22 cellular contexts compared by ENCODE assay signal in genomic region chr3:138511990-138512389, GRCh38.
DNase-seq lines count a peak whose midpoint lies in the region; ATAC-seq, FAIRE-seq and TF ChIP-seq lines count a peak whose summit lies in the region.
"Had no signal": no experiment of that assay in that cellular context is flagged by ENCODE, and none has a peak within 500 bp of the region (broad histone marks: within the 10 kb centered on the region; RNA-seq: fewer than 3 reads in every experiment).

No MANE protein-coding gene starts in this region.

- H3K36me3 ChIP-seq in transverse colon: peaks cover 0 to under 1% (median 0%) of the 10 kb centered on the region in 4 donors

- no peak for FAIRE-seq in frontal cortex (lab: Jason Lieb, UNC)

- H3K27ac ChIP-seq in VCaP: peak overlapping the region; percentile 46
- H3K27ac ChIP-seq in transverse colon: no peak overlapping the region
- H3K27ac ChIP-seq: HL-60 had no signal

- DNase-seq in T-helper 2 cell treated with Interferon-gamma antibody and Interleukin-4, amounts not matched to agents 5 μg/mL and 100 μg/mL, for 36 hours (ENCODE audit: low spot score): no peak
- DNase-seq in T-helper 2 cell: no peak
- DNase-seq in NOMO-1 (lab: John Stamatoyannopoulos, UW; ENCODE audit: unreplicated experiment in 2 of 2): peak; percentile 65 to 77
- no peak for DNase-seq in transverse colon
- no peak for DNase-seq in frontal cortex (ENCODE audit: low spot score in 2 of 2)
- DNase-seq in stimulated activated effector memory CD8-positive, alpha-beta T cell treated with anti-CD3 and anti-CD28 coated beads, Interleukin-12 subunit alpha, Interleukin-12 subunit beta, amount 100 ng/mL, for 72 hours (ENCODE audit: low spot score in 2 of 2): no peak
- DNase-seq: COR-L47; DMS 273 treated with DMSO at 0.1 percent for 48 hours; DND-41; H9; IMR-90; NCI-H1048; NCI-H1436; NCI-H1930; NCI-H2171 treated with DMSO at 0.1 percent for 48 hours; NCI-H446 treated with DMSO at 0.1 percent for 48 hours; NCI-H748 treated with DMSO at 0.1 percent for 48 hours; NK-92 treated with Interleukin-12 subunit alpha and Interleukin-12 subunit beta, amount 100 ng/mL, for 24 hours had no signal

- no peak for TF ChIP-seq POLR2A in transverse colon (IDR thresholded peaks at IDR 0.05)

- TF ChIP-seq EP300 in transverse colon (IDR thresholded peaks at IDR 0.05; ENCODE audit: low read depth): no peak

- H3K4me3 Mint-ChIP-seq in T-helper 2 cell treated with Interferon-gamma antibody and Interleukin-4, amounts not matched to agents 5 μg/mL and 100 μg/mL, for 36 hours: no peak overlapping the region
- no peak overlapping the region for H3K4me3 Mint-ChIP-seq in stimulated activated effector memory CD8-positive, alpha-beta T cell treated with anti-CD3 and anti-CD28 coated beads, Interleukin-12 subunit alpha, Interleukin-12 subunit beta, amount 100 ng/mL, for 72 hours
- H3K4me3 Mint-ChIP-seq: B cell, H9 had no signal

- no peaks in the 10 kb centered on the region for H3K27me3 ChIP-seq in transverse colon

- no peaks in the 10 kb centered on the region for H3K9me3 ChIP-seq in transverse colon

- intact Hi-C loops in transverse colon (cut with DNase I; ENCODE audit: low total_unique reads): no loop called here

- H3K36me3 Mint-ChIP-seq in T-helper 2 cell treated with Interferon-gamma antibody and Interleukin-4, amounts not matched to agents 5 μg/mL and 100 μg/mL, for 36 hours (ENCODE audit: low read depth): peaks cover 20% of the 10 kb centered on the region
- peaks cover 6% of the 10 kb centered on the region for H3K36me3 Mint-ChIP-seq in stimulated activated effector memory CD8-positive, alpha-beta T cell treated with anti-CD3 and anti-CD28 coated beads, Interleukin-12 subunit alpha, Interleukin-12 subunit beta, amount 100 ng/mL, for 72 hours

- no peaks in the 10 kb centered on the region for H3K27me3 Mint-ChIP-seq in T-helper 2 cell treated with Interferon-gamma antibody and Interleukin-4, amounts not matched to agents 5 μg/mL and 100 μg/mL, for 36 hours (ENCODE audit: low read depth)
- H3K27me3 Mint-ChIP-seq: B cell had no signal

- in situ Hi-C loops in transverse colon (cut with MboI; ENCODE audit: low pct_ligation_motif_present in 1 of 4, low pct_unique_long_range_greater_than_20kb in 1 of 4, low sequenced_read_pairs in 3 of 4): no loop called here

- no peaks in the 10 kb centered on the region for H3K4me1 ChIP-seq in transverse colon

- H3K27ac Mint-ChIP-seq in T-helper 2 cell treated with Interferon-gamma antibody and Interleukin-4, amounts not matched to agents 5 μg/mL and 100 μg/mL, for 36 hours: peak overlapping the region; percentile 59
- no peak overlapping the region for H3K27ac Mint-ChIP-seq in stimulated activated effector memory CD8-positive, alpha-beta T cell treated with anti-CD3 and anti-CD28 coated beads, Interleukin-12 subunit alpha, Interleukin-12 subunit beta, amount 100 ng/mL, for 72 hours
- H3K27ac Mint-ChIP-seq: B cell had no signal

- no peak for ATAC-seq in stimulated activated effector memory CD8-positive, alpha-beta T cell treated with anti-CD3 and anti-CD28 coated beads, Interleukin-12 subunit alpha, Interleukin-12 subunit beta, amount 100 ng/mL, for 72 hours
- no peak for ATAC-seq in HG02981 (IDR thresholded peaks at IDR 0.05; ENCODE audit: unreplicated experiment)

- H3K4me3 ChIP-seq in transverse colon: no peak overlapping the region

- TF ChIP-seq CTCF in VCaP (conservative IDR thresholded peaks at IDR 0.05) (no peak), transverse colon (IDR thresholded peaks at IDR 0.05) (no peak)

- H3K9me3 Mint-ChIP-seq in T-helper 2 cell treated with Interferon-gamma antibody and Interleukin-4, amounts not matched to agents 5 μg/mL and 100 μg/mL, for 36 hours: no peaks in the 10 kb centered on the region
- no peaks in the 10 kb centered on the region for H3K9me3 Mint-ChIP-seq in stimulated activated effector memory CD8-positive, alpha-beta T cell treated with anti-CD3 and anti-CD28 coated beads, Interleukin-12 subunit alpha, Interleukin-12 subunit beta, amount 100 ng/mL, for 72 hours

- peaks cover 22% of the 10 kb centered on the region for H3K4me1 Mint-ChIP-seq in T-helper 2 cell treated with Interferon-gamma antibody and Interleukin-4, amounts not matched to agents 5 μg/mL and 100 μg/mL, for 36 hours (ENCODE audit: low read depth)
- peaks cover 6% of the 10 kb centered on the region for H3K4me1 Mint-ChIP-seq in stimulated activated effector memory CD8-positive, alpha-beta T cell treated with anti-CD3 and anti-CD28 coated beads, Interleukin-12 subunit alpha, Interleukin-12 subunit beta, amount 100 ng/mL, for 72 hours
- H3K4me1 Mint-ChIP-seq: B cell had no signal

Comparison
In these comparisons a context has a peak if more than half of its experiments do, and no peak if none do; other contexts are left out.
1. DNase-seq: peak in NOMO-1 (2 of 2); none in T-helper 2 cell treated with Interferon-gamma antibody and Interleukin-4, amounts not matched to agents 5 μg/mL and 100 μg/mL, for 36 hours (single experiment), T-helper 2 cell (0 of 5), transverse colon (single experiment), frontal cortex (0 of 2) and stimulated activated effector memory CD8-positive, alpha-beta T cell treated with anti-CD3 and anti-CD28 coated beads, Interleukin-12 subunit alpha, Interleukin-12 subunit beta, amount 100 ng/mL, for 72 hours (0 of 2).